Comparison of ENCODE assay signal across 2 cellular contexts in genomic region chr12:100243137-100243536, GRCh38.
A peak's percentile ranks its signal among the peaks of the same experiment; 100 is the strongest.
TF ChIP-seq lines count a peak whose summit lies in the region.

No MANE protein-coding gene starts in this region.

TF ChIP-seq in HEK293, 187 proteins besides CTCF, POLR2A, EP300 and RAD21:
- TF ChIP-seq PRDM10 (tag by site-specific recombination; IDR thresholded peaks at IDR 0.05) (peak; percentile 71), ZNF2 (tag by site-specific recombination; IDR thresholded peaks at IDR 0.05) (no peak)
TF ChIP-seq in HEK293: peak in this region for 1.

TF ChIP-seq in K562, 482 proteins besides CTCF, POLR2A, EP300 and RAD21:
- TF ChIP-seq PRDM10 (IDR thresholded peaks at IDR 0.05; ENCODE audit: partially characterized antibody) = peak; percentile 92
- no peak for TF ChIP-seq PKNOX1 (IDR thresholded peaks at IDR 0.05)
- no peak for TF ChIP-seq PHF8 (IDR thresholded peaks at IDR 0.05; ENCODE audit: borderline replicate concordance, low read length)
- TF ChIP-seq ZSCAN32 (CRISPR knock-in tag; IDR thresholded peaks at IDR 0.05) = no peak
TF ChIP-seq in K562: peak in this region for 1.
